Comparison of ENCODE assay signal across 13 cellular contexts in genomic region chr1:167666416-167666815, GRCh38. TPM values are rescaled to one million over a fixed set of nuclear protein-coding genes. Genes with fewer than 3 reads are reported as not detected.
A peak's percentile ranks its signal among the peaks of the same experiment; 100 is the strongest.
DNase-seq lines count a peak whose midpoint lies in the region; ATAC-seq, FAIRE-seq and TF ChIP-seq lines count a peak whose summit lies in the region.
"Had no signal": no experiment of that assay in that cellular context is flagged by ENCODE, and none has a peak within 500 bp of the region (broad histone marks: within the 10 kb centered on the region; RNA-seq: fewer than 3 reads in every experiment).

No MANE protein-coding gene starts in this region.

- no peak for FAIRE-seq in bronchial epithelial cell (lab: Jason Lieb, UNC)

- peak overlapping the region; percentile 10 for H3K56ac ChIP-seq in mesendoderm (ENCODE audit: low read length)

- peak overlapping the region; percentile 30 for H2BK120ac ChIP-seq in mesendoderm (ENCODE audit: low read depth, low read length)

- H3K4ac ChIP-seq in mesendoderm (ENCODE audit: low read depth, low read length), result no peak overlapping the region

- H3K4me2 ChIP-seq in mesendoderm (ENCODE audit: low read length), result no peak overlapping the region

- H2BK5ac ChIP-seq in mesendoderm (ENCODE audit: low read length), result no peak overlapping the region

- H3K79me1 ChIP-seq in mesendoderm (ENCODE audit: low read length), result no peaks in the 10 kb centered on the region

- no peak overlapping the region for H3K18ac ChIP-seq in mesendoderm (ENCODE audit: low read length)

- no peak overlapping the region for H4K5ac ChIP-seq in mesendoderm (ENCODE audit: low read length)

- H3K27me3 ChIP-seq in bronchial epithelial cell (ENCODE audit: control insufficient read depth, insufficient read depth, low read length), result no peaks in the 10 kb centered on the region
- no peaks in the 10 kb centered on the region for H3K27me3 ChIP-seq in mesendoderm (ENCODE audit: insufficient read depth, low read length, poor library complexity)

- peaks cover 4% of the 10 kb centered on the region for H3K4me1 ChIP-seq in mesendoderm (ENCODE audit: control insufficient read depth, low read depth, low read length)

- H3K27ac ChIP-seq in mesendoderm (ENCODE audit: low read depth, low read length), result no peak overlapping the region

- no CpG with 5 or more reads among the region's 4 CpGs for WGBS in mesendoderm (ENCODE audit: extremely low coverage, insufficient coverage, low lambda C conversion rate)

- no peak overlapping the region for H3K4me3 ChIP-seq in bronchial epithelial cell (ENCODE audit: low read depth, low read length)
- H3K4me3 ChIP-seq in mesendoderm (ENCODE audit: low read length), result no peak overlapping the region

- H3K23ac ChIP-seq in mesendoderm (ENCODE audit: low read length), result no peak overlapping the region

- no peak overlapping the region for H2BK15ac ChIP-seq in mesendoderm (replicated peaks; ENCODE audit: low read depth)

- DNase-seq in AG20443 (ENCODE audit: low spot score), result peak; percentile 88
- peak; percentile 77 for DNase-seq in HS-27A (ENCODE audit: low read depth)
- DNase-seq in bronchial epithelial cell (ENCODE audit: low read depth), result peak; percentile 57
- DNase-seq in mesendoderm, result peak; percentile 94
- no peak for DNase-seq in activated CD4-positive, CD25-positive, alpha-beta regulatory T cell treated with anti-CD3 and anti-CD28 coated beads, Interleukin-2, amount 50 U/mL, for 72 hours
- DNase-seq in GF-D8 (lab: John Stamatoyannopoulos, UW), result no peak
- DNase-seq: activated T-cell treated with anti-CD3 and anti-CD28 coated beads for 4 hours; NCI-H1048; NCI-H82; stimulated activated CD4-positive, alpha-beta T cell treated with anti-CD3 and anti-CD28 coated beads, Interleukin-4, amount 100 ng/mL, for 4 hours had no signal

- TF ChIP-seq CTCF in bronchial epithelial cell (IDR thresholded peaks at IDR 0.05; ENCODE audit: insufficient read depth, low read length, severe bottlenecking), result no peak

- ATAC-seq in HG03354 (IDR thresholded peaks at IDR 0.05; ENCODE audit: poor library complexity, severe bottlenecking, unreplicated experiment), result no peak
- no peak for ATAC-seq in GM18511 (IDR thresholded peaks at IDR 0.05; ENCODE audit: unreplicated experiment)

- no peak overlapping the region for H4K8ac ChIP-seq in mesendoderm (ENCODE audit: low read depth, low read length)

- H3K9ac ChIP-seq in mesendoderm (ENCODE audit: low read length), result no peak overlapping the region

- H3K79me2 ChIP-seq in mesendoderm (ENCODE audit: control insufficient read depth, insufficient read depth, low read length), result no peaks in the 10 kb centered on the region

- H2AK5ac ChIP-seq in mesendoderm (ENCODE audit: low read length), result no peak overlapping the region

- no peaks in the 10 kb centered on the region for H3K36me3 ChIP-seq in bronchial epithelial cell (ENCODE audit: control insufficient read depth, insufficient read depth, low read length)
- no peaks in the 10 kb centered on the region for H3K36me3 ChIP-seq in mesendoderm (ENCODE audit: control insufficient read depth, insufficient read depth, low read length)

RNA-seq across cellular contexts. Expression of gene RCSD1, which starts 36.4 kb away (rescaled TPM):
- total RNA-seq in bronchial epithelial cell, result under 0.01 and 0.13 TPM in 2 replicates
- polyA plus RNA-seq in mesendoderm (2013, experiment 1 of 2), result 1.2 TPM
- polyA plus RNA-seq in mesendoderm (2013, experiment 2 of 2), result 1.2 TPM
- total RNA-seq: H4 had no signal

RNA-seq across cellular contexts. Expression of gene MPZL1, which starts 55.4 kb away (rescaled TPM):
- total RNA-seq in bronchial epithelial cell, result 69.8 and 95.6 TPM in 2 replicates
- polyA plus RNA-seq in mesendoderm (2013, experiment 1 of 2), result 77.1 TPM
- 72.5 TPM for polyA plus RNA-seq in mesendoderm (2013, experiment 2 of 2)

Comparison
In these comparisons a context has a peak if more than half of its experiments do, and no peak if none do; other contexts are left out.
1. DNase-seq: peak in AG20443 (single experiment), HS-27A (single experiment), bronchial epithelial cell (single experiment) and mesendoderm (single experiment); none in activated CD4-positive, CD25-positive, alpha-beta regulatory T cell treated with anti-CD3 and anti-CD28 coated beads, Interleukin-2, amount 50 U/mL, for 72 hours (single experiment) and GF-D8 (single experiment).